In the genomic region with DNA sequence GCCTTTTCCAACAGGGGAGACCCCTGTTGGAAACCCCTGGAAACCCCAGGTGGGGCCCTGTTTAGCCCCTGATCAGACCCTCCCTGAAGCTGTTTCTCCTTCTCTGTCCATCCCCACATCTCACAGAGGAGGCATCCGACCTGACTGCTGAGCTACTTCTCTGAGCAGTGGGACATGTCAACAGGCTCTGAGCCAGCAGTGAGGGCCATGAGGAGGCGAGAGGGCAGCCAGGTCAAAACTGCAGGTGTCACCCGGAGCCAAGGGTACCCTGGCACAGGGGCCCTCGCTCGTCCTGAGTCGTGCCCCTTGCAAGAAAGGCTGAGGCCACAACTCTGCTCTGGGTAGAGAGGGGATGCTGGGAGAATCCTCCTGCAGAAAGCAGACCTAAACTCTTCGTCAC, we compare ENCODE assay signal across 32 cellular contexts.
"Had no signal": no experiment of that assay in that cellular context is flagged by ENCODE, and none has a peak within 500 bp of the region (broad histone marks: within the 10 kb centered on the region; RNA-seq: fewer than 3 reads in every experiment).

No MANE protein-coding gene starts in this region.

- ATAC-seq: activated CD4-positive, CD25-positive, alpha-beta regulatory T cell treated with anti-CD3 and anti-CD28 coated beads, Interleukin-2, amount 50 U/mL, for 24 hours; activated CD8-positive, alpha-beta T cell treated with anti-CD3 and anti-CD28 coated beads for 36 hours; activated T-cell treated with anti-CD3 and anti-CD28 coated beads, Interleukin-2, amount 50 U/mL, for 4 hours; activated T-helper 17 cell treated with anti-CD3 and anti-CD28 coated beads, Interleukin-2, amount 50 U/mL, for 72 hours; gastroesophageal sphincter; T-helper 17 cell had no signal

- H3K36me3 Mint-ChIP-seq: activated naive CD8-positive, alpha-beta T cell; brain had no signal

- H3K4me3 ChIP-seq: cardiac muscle cell, colonic mucosa, esophagus squamous epithelium, gastroesophageal sphincter had no signal

- H3K4me1 ChIP-seq: colonic mucosa, gastroesophageal sphincter had no signal

- H3K4me3 Mint-ChIP-seq: activated B cell treated with CpG ODN at 0.5 μM for 24 hours; activated CD8-positive, alpha-beta T cell treated with anti-CD3 and anti-CD28 coated beads for 36 hours; activated naive CD8-positive, alpha-beta T cell; activated T-cell treated with anti-CD3 and anti-CD28 coated beads, Interleukin-2, amount 50 U/mL, for 4 hours; activated T-helper 17 cell treated with anti-CD3 and anti-CD28 coated beads, Interleukin-2, amount 50 U/mL, for 72 hours; brain; T-helper 17 cell; T-helper 2 cell treated with Interferon-gamma antibody and Interleukin-4, amounts not matched to agents 5 μg/mL and 100 μg/mL, for 36 hours had no signal

- H3K27me3 Mint-ChIP-seq: activated B cell treated with CpG ODN at 0.5 μM for 24 hours; activated CD8-positive, alpha-beta T cell treated with anti-CD3 and anti-CD28 coated beads for 36 hours; activated naive CD8-positive, alpha-beta T cell; activated T-helper 17 cell treated with anti-CD3 and anti-CD28 coated beads, Interleukin-2, amount 50 U/mL, for 72 hours; brain; T-helper 17 cell had no signal

- H3K9me3 Mint-ChIP-seq: activated B cell treated with CpG ODN at 0.5 μM for 24 hours; activated CD8-positive, alpha-beta T cell treated with anti-CD3 and anti-CD28 coated beads for 36 hours; activated T-cell treated with anti-CD3 and anti-CD28 coated beads, Interleukin-2, amount 50 U/mL, for 4 hours; activated T-helper 17 cell treated with anti-CD3 and anti-CD28 coated beads, Interleukin-2, amount 50 U/mL, for 72 hours; brain; T-helper 2 cell treated with Interferon-gamma antibody and Interleukin-4, amounts not matched to agents 5 μg/mL and 100 μg/mL, for 36 hours had no signal

- H3K27ac ChIP-seq: cardiac muscle cell, colonic mucosa, epithelial cell of prostate, gastroesophageal sphincter, WERI-Rb-1 had no signal

- H3K27ac Mint-ChIP-seq: activated B cell treated with CpG ODN at 0.5 μM for 24 hours; activated CD8-positive, alpha-beta T cell treated with anti-CD3 and anti-CD28 coated beads for 36 hours; activated naive CD8-positive, alpha-beta T cell; activated T-helper 17 cell treated with anti-CD3 and anti-CD28 coated beads, Interleukin-2, amount 50 U/mL, for 72 hours; T-helper 17 cell; T-helper 2 cell treated with Interferon-gamma antibody and Interleukin-4, amounts not matched to agents 5 μg/mL and 100 μg/mL, for 36 hours had no signal

- H3K4me1 Mint-ChIP-seq: activated B cell treated with CpG ODN at 0.5 μM for 24 hours had no signal

- H3K9me3 ChIP-seq: breast epithelium, colonic mucosa, esophagus squamous epithelium, gastroesophageal sphincter had no signal

- H3K27me3 ChIP-seq: breast epithelium, cardiac muscle cell, colonic mucosa, esophagus squamous epithelium, gastroesophageal sphincter had no signal

- FAIRE-seq: endometrium had no signal

- DNase-seq: activated B cell treated with CpG ODN at 0.5 μM for 24 hours; activated CD4-positive, alpha-beta T cell treated with anti-CD3 and anti-CD28 coated beads for 48 hours; activated CD4-positive, alpha-beta T cell treated with anti-CD3 and anti-CD28 coated beads, Interleukin-2, amount 50 U/mL, for 1 hour; activated CD4-positive, alpha-beta T cell treated with anti-CD3 and anti-CD28 coated beads, Interleukin-2, amount 50 U/mL, for 48 hours; activated CD8-positive, alpha-beta memory T cell treated with anti-CD3 and anti-CD28 coated beads for 24 hours; activated CD8-positive, alpha-beta T cell treated with anti-CD3 and anti-CD28 coated beads for 36 hours; activated effector memory CD4-positive, alpha-beta T cell treated with Interleukin-2 at 50 U/mL for 16 hours; activated gamma-delta T cell treated with Interleukin-2 at 50 U/mL for 16 hours; activated naive CD4-positive, alpha-beta T cell treated with anti-CD3 and anti-CD28 coated beads, Interleukin-2, amount 50 U/mL, for 16 hours; activated naive CD4-positive, alpha-beta T cell treated with Interleukin-2 at 50 U/mL for 16 hours; activated T-cell treated with anti-CD3 and anti-CD28 coated beads, Interleukin-2, amount 50 U/mL, for 4 hours; amniotic stem cell; central memory CD4-positive, alpha-beta T cell; cerebellar nuclear complex; colonic mucosa; effector CD8-positive, alpha-beta T cell; esophagus squamous epithelium; foreskin melanocyte; T-helper 1 cell; T-helper 17 cell; T1000; WERI-Rb-1 had no signal

- H3K36me3 ChIP-seq: breast epithelium, cardiac muscle cell, colonic mucosa, WERI-Rb-1 had no signal
